In genomic region chr20:45352729-45353128, GRCh38 we compare ENCODE assay signal across 1 cellular context.
A peak's percentile ranks its signal among the peaks of the same experiment; 100 is the strongest.
TF ChIP-seq lines count a peak whose summit lies in the region.

No MANE protein-coding gene starts in this region.

TF ChIP-seq in HepG2, 621 proteins besides CTCF, POLR2A, EP300 and RAD21:
- 0 out of 2 replicates have a peak, but pooled peaks have one; percentile 18 for TF ChIP-seq ATF7 (IDR thresholded peaks at IDR 0.05)
- no peak for TF ChIP-seq ATF7 (CRISPR knock-in tag; IDR thresholded peaks at IDR 0.05)
- TF ChIP-seq ZNF776 (CRISPR knock-in tag; IDR thresholded peaks at IDR 0.05) = no peak
- TF ChIP-seq SETDB1 (CRISPR knock-in tag; IDR thresholded peaks at IDR 0.05; ENCODE audit: borderline replicate concordance) = no peak
